1 cellular context compared by ENCODE assay signal in genomic region chr6:152428126-152428525, GRCh38.
TF ChIP-seq lines count a peak whose summit lies in the region.

No MANE protein-coding gene starts in this region.

TF ChIP-seq in GM23338, 12 proteins besides CTCF, POLR2A, EP300 and RAD21 (continued from another document):
- TF ChIP-seq ZNF462 (CRISPR knock-in tag; IDR thresholded peaks at IDR 0.05): no peak
- no peak for TF ChIP-seq JUNB (IDR thresholded peaks at IDR 0.05; ENCODE audit: unreplicated experiment)
- TF ChIP-seq REST (IDR thresholded peaks at IDR 0.05; ENCODE audit: unreplicated experiment): no peak
- no peak for TF ChIP-seq ZNF114 (CRISPR knock-in tag; IDR thresholded peaks at IDR 0.05)
- no peak for TF ChIP-seq POLR2AphosphoS5 (IDR thresholded peaks at IDR 0.05; ENCODE audit: low read depth)
TF ChIP-seq in GM23338: peak in this region for 0.
